In the genomic region with DNA sequence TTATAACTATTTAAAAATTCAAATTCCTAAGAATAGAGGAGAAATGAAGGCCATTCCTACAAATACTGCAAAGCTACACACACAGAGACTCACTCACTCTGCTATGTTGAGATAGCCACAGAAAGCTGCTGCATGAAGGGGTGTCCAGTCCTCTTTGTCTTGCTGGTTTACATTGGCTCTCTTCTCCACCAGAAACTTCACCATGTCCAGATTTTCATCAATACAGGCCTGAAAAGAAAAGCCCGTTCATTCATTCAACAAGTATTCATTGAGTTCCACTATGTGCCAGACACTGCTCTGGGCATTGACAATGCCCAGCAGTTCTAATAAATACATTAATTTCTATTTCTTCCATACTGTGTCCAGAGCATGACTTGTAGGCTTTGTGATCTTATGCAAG, we compare ENCODE assay signal across 17 cellular contexts.
DNase-seq lines count a peak whose midpoint lies in the region.
"Had no signal": no experiment of that assay in that cellular context is flagged by ENCODE, and none has a peak within 500 bp of the region (broad histone marks: within the 10 kb centered on the region; RNA-seq: fewer than 3 reads in every experiment).

No MANE protein-coding gene starts in this region.

- no peak overlapping the region for H4K91ac ChIP-seq in trophoblast cell (ENCODE audit: low read depth, low read length)

- H3K4me3 ChIP-seq in trophoblast cell (ENCODE audit: low read depth, low read length): no peak overlapping the region
- H3K4me3 ChIP-seq: A549, BLaER1 had no signal

- H3K23ac ChIP-seq in trophoblast cell (ENCODE audit: low read length): no peak overlapping the region

- H2BK120ac ChIP-seq in trophoblast cell (ENCODE audit: insufficient read depth, low read length, poor library complexity): no peak overlapping the region

- H3K79me1 ChIP-seq in trophoblast cell (ENCODE audit: low read length): no peaks in the 10 kb centered on the region

- H3K18ac ChIP-seq in trophoblast cell (ENCODE audit: low read length): no peak overlapping the region

- no peak overlapping the region for H4K12ac ChIP-seq in trophoblast cell (ENCODE audit: low read depth, low read length)

- DNase-seq in Ammon's horn (ENCODE audit: low spot score) (peak; percentile 25), medulla oblongata (ENCODE audit: extremely low spot score) (peak; percentile 59), putamen (ENCODE audit: low spot score) (peak; percentile 53), trophoblast cell (no peak), DMS 273 treated with DMSO at 0.1 percent for 48 hours (lab: John Stamatoyannopoulos, UW) (no peak), KG1 (lab: John Stamatoyannopoulos, UW) (no peak)
- DNase-seq: AML-193; BE2C; CD4-positive, alpha-beta memory T cell; CD4-positive, CD25-positive, alpha-beta regulatory T cell; CD8-positive, alpha-beta memory T cell; COR-L47; DMS79 treated with DMSO at 0.1 percent for 48 hours; GF-D8 had no signal

- no peak overlapping the region for H3K27ac ChIP-seq in trophoblast cell (ENCODE audit: low read depth, low read length)
- H3K27ac ChIP-seq: 22Rv1, A549, BLaER1 had no signal

- H2AFZ ChIP-seq in trophoblast cell (ENCODE audit: insufficient read depth, low read length, poor library complexity): no peak overlapping the region

- H2AK5ac ChIP-seq in trophoblast cell (ENCODE audit: low read length): no peak overlapping the region

- H3K9me3 ChIP-seq in trophoblast cell (ENCODE audit: insufficient read depth, low read depth, low read length): no peaks in the 10 kb centered on the region
- H3K9me3 ChIP-seq: A549, BE2C, BLaER1 had no signal

- WGBS in trophoblast cell (ENCODE audit: extremely low coverage, insufficient coverage, insufficient read length): no CpG with 5 or more reads among the region's 1 CpG

- H3K27me3 ChIP-seq in trophoblast cell (ENCODE audit: insufficient read depth, low read length): no peaks in the 10 kb centered on the region
- H3K27me3 ChIP-seq: BE2C, BLaER1 had no signal

- no peak overlapping the region for H3K4me2 ChIP-seq in trophoblast cell (ENCODE audit: low read length)
- H3K4me2 ChIP-seq: A549, BLaER1 had no signal

- no peak overlapping the region for H3K14ac ChIP-seq in trophoblast cell (ENCODE audit: low read length)

- H2BK12ac ChIP-seq in trophoblast cell (ENCODE audit: low read length): no peak overlapping the region

- no peak overlapping the region for H3K4ac ChIP-seq in trophoblast cell (ENCODE audit: low read depth, low read length)

- H4K8ac ChIP-seq in trophoblast cell (ENCODE audit: low read depth, low read length): no peak overlapping the region

- H3K36me3 ChIP-seq in trophoblast cell (ENCODE audit: control insufficient read depth in 1 of 2, insufficient read depth in 2 of 2, low read length in 2 of 2): no peaks in the 10 kb centered on the region
- H3K36me3 ChIP-seq: BE2C, BLaER1 had no signal

- no peak overlapping the region for H3K9ac ChIP-seq in trophoblast cell (ENCODE audit: low read length)
- H3K9ac ChIP-seq: BLaER1 had no signal

- H2BK5ac ChIP-seq in trophoblast cell (ENCODE audit: low read depth, low read length, poor library complexity): no peak overlapping the region

- H3K79me2 ChIP-seq in trophoblast cell (ENCODE audit: control insufficient read depth, insufficient read depth, low read length, poor library complexity): no peaks in the 10 kb centered on the region

- H3K4me1 ChIP-seq in trophoblast cell (ENCODE audit: control insufficient read depth in 1 of 2, insufficient read depth in 2 of 2, low read length in 2 of 2): no peaks in the 10 kb centered on the region
- H3K4me1 ChIP-seq: A549, BE2C, BLaER1 had no signal

Comparison
In these comparisons a context has a peak if more than half of its experiments do, and no peak if none do; other contexts are left out.
1. DNase-seq: peak in Ammon's horn (single experiment), medulla oblongata (single experiment) and putamen (single experiment); none in trophoblast cell (0 of 2), DMS 273 treated with DMSO at 0.1 percent for 48 hours (single experiment) and KG1 (single experiment).